30 cellular contexts compared by ENCODE assay signal in genomic region chr17:72497915-72498314, GRCh38.
"Had no signal": no experiment of that assay in that cellular context is flagged by ENCODE, and none has a peak within 500 bp of the region (broad histone marks: within the 10 kb centered on the region; RNA-seq: fewer than 3 reads in every experiment).

No MANE protein-coding gene starts in this region.

- H3K9ac ChIP-seq: neural progenitor cell, parathyroid adenoma had no signal

- H2AFZ ChIP-seq: neural progenitor cell, parathyroid adenoma had no signal

- H3K4me1 ChIP-seq: neural progenitor cell, parathyroid adenoma, psoas muscle, spleen, testis had no signal

- H3K36me3 ChIP-seq: neural progenitor cell, ovary, spleen, suprapubic skin, tibial artery, transverse colon, upper lobe of right lung, vagina had no signal

- H3K27me3 ChIP-seq: neural progenitor cell, ovary, suprapubic skin, testis, tibial artery, transverse colon, upper lobe of right lung, vagina had no signal

- H3K4me2 ChIP-seq: neural progenitor cell, smooth muscle cell had no signal

- DNase-seq: naive thymus-derived CD8-positive, alpha-beta T cell; nephron progenitor cell; occipital lobe; ovary; posterior cingulate gyrus; psoas muscle; right cardiac atrium; spleen; stimulated activated CD4-positive, alpha-beta T cell treated with anti-CD3 and anti-CD28 coated beads, Interleukin-12 subunit alpha, Interleukin-12 subunit beta, amount 100 ng/mL, for 4 hours; stimulated activated CD4-positive, alpha-beta T cell treated with anti-CD3 and anti-CD28 coated beads, Interleukin-1b, Interleukin-23, amount 100 ng/mL, for 48 hours; stimulated activated CD4-positive, alpha-beta T cell treated with anti-CD3 and anti-CD28 coated beads, Interleukin-4, amount 100 ng/mL, for 1 hour; stimulated activated CD4-positive, alpha-beta T cell treated with anti-CD3 and anti-CD28 coated beads, Interleukin-4, amount 100 ng/mL, for 4 hours; stimulated activated CD8-positive, alpha-beta memory T cell treated with anti-CD3 and anti-CD28 coated beads, Interleukin-4, amount 100 ng/mL, for 48 hours; stimulated activated naive CD4-positive, alpha-beta T cell; stimulated activated naive CD8-positive, alpha-beta T cell treated with anti-CD3 and anti-CD28 coated beads, Interleukin-15, amount 100 ng/mL, for 72 hours; stimulated activated naive CD8-positive, alpha-beta T cell treated with anti-CD3 and anti-CD28 coated beads, Interleukin-15, Interleukin-2, amounts not matched to agents 100 U/mL and 50 U/mL, for 24 hours; substantia nigra; testis; tibial artery; transverse colon; upper lobe of right lung had no signal

- ATAC-seq: naive thymus-derived CD8-positive, alpha-beta T cell; natural killer cell treated with Interleukin-12 subunit alpha and Interleukin-12 subunit beta and Interleukin-15 and Interleukin-18, amount 100 ng/mL, for 72 hours; psoas muscle; right cardiac atrium; sciatic nerve; stimulated activated memory B cell treated with anti-CD40 and anti-IgM and Interleukin-4, amounts not matched to agents 10 μg/mL and 1 μg/mL and 100 μg/mL, for 72 hours; stimulated activated naive CD8-positive, alpha-beta T cell treated with anti-CD3 and anti-CD28 coated beads, Interleukin-15, amount 100 ng/mL, for 72 hours; stimulated activated naive CD8-positive, alpha-beta T cell treated with anti-CD3 and anti-CD28 coated beads, Interleukin-15, Interleukin-2, amounts not matched to agents 100 U/mL and 50 U/mL, for 24 hours; upper lobe of right lung had no signal

- H3K4me3 ChIP-seq: neural progenitor cell, ovary, psoas muscle, skin epidermis, smooth muscle cell, spleen, suprapubic skin, testis, tibial artery, transverse colon, upper lobe of right lung, vagina had no signal

- H3K27ac ChIP-seq: neural progenitor cell, ovary, parathyroid adenoma, psoas muscle, skin epidermis, spleen, suprapubic skin, testis, tibial artery, transverse colon, upper lobe of right lung, vagina had no signal

- H3K9me3 ChIP-seq: ovary, psoas muscle, spleen, suprapubic skin, testis, tibial artery, transverse colon, upper lobe of right lung, vagina had no signal

- H3K79me2 ChIP-seq: parathyroid adenoma had no signal
